Comparison of ENCODE assay signal across 11 cellular contexts in genomic region chr10:47166405-47166777, GRCh38.
DNase-seq lines count a peak whose midpoint lies in the region; ATAC-seq, FAIRE-seq and TF ChIP-seq lines count a peak whose summit lies in the region.
"Had no signal": no experiment of that assay in that cellular context is flagged by ENCODE, and none has a peak within 500 bp of the region (broad histone marks: within the 10 kb centered on the region; RNA-seq: fewer than 3 reads in every experiment).

No MANE protein-coding gene starts in this region.

- H3K27ac ChIP-seq in keratinocyte (ENCODE audit: control insufficient read depth, insufficient read depth, low read length) (peak overlapping the region; percentile 22), stomach smooth muscle (ENCODE audit: low read length) (peak overlapping the region; percentile 37)

- POLR2A ChIA-PET in activated naive CD8-positive, alpha-beta T cell treated with anti-CD3 and anti-CD28 coated beads, Interleukin-2, amount 10 ng/mL, durations not matched to agents 7 days and 5 days (lab: Charles Lee): interaction anchor here (0.8 to 2.6 kb wide), 7 partner anchors 9 to 145 kb away, joined by 3 to 15 read pairs (median 4); no protein-coding TSS in a partner anchor

- H3K4me3 Mint-ChIP-seq in HFFc6: peak overlapping the region; percentile 84
- no peak overlapping the region for H3K4me3 Mint-ChIP-seq in activated naive CD8-positive, alpha-beta T cell treated with anti-CD3 and anti-CD28 coated beads, Interleukin-2, amount 10 ng/mL, durations not matched to agents 7 days and 5 days

- H3K9me3 ChIP-seq in keratinocyte (ENCODE audit: control insufficient read depth, low read depth, low read length): no peaks in the 10 kb centered on the region
- no peaks in the 10 kb centered on the region for H3K9me3 ChIP-seq in stomach smooth muscle (ENCODE audit: control insufficient read depth in 2 of 2, low read length in 2 of 2)
- H3K9me3 ChIP-seq: pancreas had no signal

- no peak for FAIRE-seq in keratinocyte (lab: Jason Lieb, UNC)
- FAIRE-seq: pancreas, urothelium cell line had no signal

- H3K36me3 Mint-ChIP-seq in HFFc6 (ENCODE audit: low read depth): peaks cover 19% of the 10 kb centered on the region
- no peaks in the 10 kb centered on the region for H3K36me3 Mint-ChIP-seq in activated naive CD8-positive, alpha-beta T cell treated with anti-CD3 and anti-CD28 coated beads, Interleukin-2, amount 10 ng/mL, durations not matched to agents 7 days and 5 days

- TF ChIP-seq CTCF in HFFc6 (IDR thresholded peaks at IDR 0.05) (no peak), keratinocyte (optimal IDR thresholded peaks at IDR 0.05 in 1 of 3, IDR thresholded peaks at IDR 0.05 in 1 of 3, conservative IDR thresholded peaks at IDR 0.05 in 1 of 3; ENCODE audit: extremely low read depth in 1 of 3, insufficient read depth in 2 of 3, low read length in 3 of 3) (no peak)

- no peaks in the 10 kb centered on the region for H3K36me3 ChIP-seq in keratinocyte (ENCODE audit: control insufficient read depth in 2 of 2, extremely low read depth in 1 of 2, insufficient read depth in 2 of 2, low read length in 2 of 2)
- no peaks in the 10 kb centered on the region for H3K36me3 ChIP-seq in stomach smooth muscle (ENCODE audit: control insufficient read depth in 2 of 2, insufficient read depth in 2 of 2, low read length in 2 of 2)
- H3K36me3 ChIP-seq: pancreas had no signal

- no peaks in the 10 kb centered on the region for H3K79me2 ChIP-seq in keratinocyte (ENCODE audit: control insufficient read depth, insufficient read depth, low read length)

- H3K27me3 ChIP-seq in keratinocyte (ENCODE audit: control insufficient read depth, extremely low read depth, insufficient read depth, low read length) (no peaks in the 10 kb centered on the region), stomach smooth muscle (ENCODE audit: control insufficient read depth in 1 of 2, insufficient read depth in 2 of 2, low read length in 2 of 2) (peaks cover 0 to 5% of the 10 kb centered on the region in 2 donors)
- H3K27me3 ChIP-seq: pancreas had no signal

- DNase-seq in HFFc6: no peak
- DNase-seq in activated naive CD8-positive, alpha-beta T cell treated with anti-CD3 and anti-CD28 coated beads, Interleukin-2, amount 10 ng/mL, durations not matched to agents 7 days and 5 days: no peak
- DNase-seq in keratinocyte (ENCODE audit: low read depth, low spot score): no peak
- no peak for DNase-seq in stimulated activated CD8-positive, alpha-beta memory T cell treated with anti-CD3 and anti-CD28 coated beads, Interleukin-4, amount 100 ng/mL, for 48 hours
- DNase-seq in superior temporal gyrus (ENCODE audit: extremely low spot score): no peak
- DNase-seq in amniotic stem cell (lab: John Stamatoyannopoulos, UW): no peak
- DNase-seq: DND-41, NCI-H774 had no signal

- H2AFZ ChIP-seq in keratinocyte (ENCODE audit: control insufficient read depth, low read length): peak overlapping the region; percentile 83

- ATAC-seq in activated naive CD8-positive, alpha-beta T cell treated with anti-CD3 and anti-CD28 coated beads, Interleukin-2, amount 10 ng/mL, durations not matched to agents 7 days and 5 days (ENCODE audit: low read depth): no peak

- H3K9me3 Mint-ChIP-seq in HFFc6: peaks cover 9% of the 10 kb centered on the region
- H3K9me3 Mint-ChIP-seq in activated naive CD8-positive, alpha-beta T cell treated with anti-CD3 and anti-CD28 coated beads, Interleukin-2, amount 10 ng/mL, durations not matched to agents 7 days and 5 days: peaks cover 2% of the 10 kb centered on the region

- H3K9me1 ChIP-seq in keratinocyte (ENCODE audit: control insufficient read depth, extremely low read depth, insufficient read depth, low read length): no peaks in the 10 kb centered on the region

- no peak overlapping the region for H3K4me3 ChIP-seq in keratinocyte (ENCODE audit: control insufficient read depth in 2 of 3, extremely low read depth in 1 of 3, insufficient read depth in 2 of 3, low read depth in 1 of 3, low read length in 3 of 3)
- H3K4me3 ChIP-seq in stomach smooth muscle (ENCODE audit: low read length in 2 of 2): peak overlapping the region in 1 of 2 donors; percentile 69
- H3K4me3 ChIP-seq: pancreas had no signal

- H3K4me1 ChIP-seq in keratinocyte (ENCODE audit: control insufficient read depth, extremely low read depth, insufficient read depth, low read length) (peaks cover 31% of the 10 kb centered on the region), stomach smooth muscle (ENCODE audit: control insufficient read depth, insufficient read depth, low read length) (peaks cover 15% of the 10 kb centered on the region)
- H3K4me1 ChIP-seq: pancreas had no signal

- H4K20me1 ChIP-seq in keratinocyte (ENCODE audit: control insufficient read depth, extremely low read depth, insufficient read depth, low read length): no peaks in the 10 kb centered on the region

- dilution Hi-C loops in keratinocyte (cut with MboI; ENCODE audit: extremely low pct_ligation_motif_present, low sequenced_read_pairs): no loop called here

- H3K4me2 ChIP-seq in keratinocyte (ENCODE audit: control insufficient read depth, extremely low read depth, insufficient read depth, low read depth, low read length): peak overlapping the region; percentile 80

- H3K4me1 Mint-ChIP-seq in HFFc6 (ENCODE audit: low read depth): peaks cover 72% of the 10 kb centered on the region
- peaks cover 18% of the 10 kb centered on the region for H3K4me1 Mint-ChIP-seq in activated naive CD8-positive, alpha-beta T cell treated with anti-CD3 and anti-CD28 coated beads, Interleukin-2, amount 10 ng/mL, durations not matched to agents 7 days and 5 days

- peak overlapping the region; percentile 99 for H3K27ac Mint-ChIP-seq in HFFc6
- H3K27ac Mint-ChIP-seq in activated naive CD8-positive, alpha-beta T cell treated with anti-CD3 and anti-CD28 coated beads, Interleukin-2, amount 10 ng/mL, durations not matched to agents 7 days and 5 days: peak overlapping the region; percentile 90

- H3K27me3 Mint-ChIP-seq in HFFc6 (ENCODE audit: insufficient read depth): peaks cover 3% of the 10 kb centered on the region; the same call in 1 of the 2 replicates
- H3K27me3 Mint-ChIP-seq in activated naive CD8-positive, alpha-beta T cell treated with anti-CD3 and anti-CD28 coated beads, Interleukin-2, amount 10 ng/mL, durations not matched to agents 7 days and 5 days: peaks cover 2% of the 10 kb centered on the region

- no peak overlapping the region for H3K9ac ChIP-seq in keratinocyte (ENCODE audit: control insufficient read depth, extremely low read depth, insufficient read depth, low read length)
- no peak overlapping the region for H3K9ac ChIP-seq in stomach smooth muscle (ENCODE audit: low read length in 2 of 2)
